9 cellular contexts compared by ENCODE assay signal in genomic region chr1:228236744-228237143, GRCh38. TPM values are rescaled to one million over a fixed set of nuclear protein-coding genes. Genes with fewer than 3 reads are reported as not detected.
DNase-seq lines count a peak whose midpoint lies in the region; ATAC-seq and TF ChIP-seq lines count a peak whose summit lies in the region.
"Had no signal": no experiment of that assay in that cellular context is flagged by ENCODE, and none has a peak within 500 bp of the region (broad histone marks: within the 10 kb centered on the region; RNA-seq: fewer than 3 reads in every experiment).

No MANE protein-coding gene starts in this region.

- peaks cover 76% of the 10 kb centered on the region for H3K36me3 Mint-ChIP-seq in activated naive CD4-positive, alpha-beta T cell treated with anti-CD3 and anti-CD28 coated beads for 36 hours (ENCODE audit: low read depth)

- no peaks in the 10 kb centered on the region for H3K79me2 ChIP-seq in OCI-LY7 (ENCODE audit: insufficient read depth, low read depth, low read length)

- WGBS in stomach, 5 donors, result 39 to 54% (median 50%) methylated on average over 5 of the region's 5 CpGs

- no peaks in the 10 kb centered on the region for H3K27me3 Mint-ChIP-seq in activated naive CD4-positive, alpha-beta T cell treated with anti-CD3 and anti-CD28 coated beads for 36 hours (ENCODE audit: low read depth)

- TF ChIP-seq EP300 in stomach (IDR thresholded peaks at IDR 0.05), result no peak

- CTCF ChIA-PET in activated naive CD4-positive, alpha-beta T cell treated with anti-CD3 and anti-CD28 coated beads for 36 hours (lab: Charles Lee), result interaction anchor here (0.6 to 1.4 kb wide), 2 partner anchors 12 to 161 kb away, joined by 3 to 9 read pairs; no protein-coding TSS in a partner anchor
- CTCF ChIA-PET in OCI-LY7 (lab: Charles Lee; ENCODE audit: unreplicated experiment), result no interaction called here

- TF ChIP-seq CTCF in OCI-LY7 (conservative IDR thresholded peaks at IDR 0.05; ENCODE audit: low read length), result peak; percentile 75
- TF ChIP-seq CTCF in foreskin fibroblast (IDR thresholded peaks at IDR 0.05; ENCODE audit: low read depth, low read length), result peak; percentile 33
- TF ChIP-seq CTCF in stomach (IDR thresholded peaks at IDR 0.05), result peak in 2 of 7 experiments; percentile 28 to 36

- H3K4me3 Mint-ChIP-seq in activated naive CD4-positive, alpha-beta T cell treated with anti-CD3 and anti-CD28 coated beads for 36 hours, result no peak overlapping the region

- no peak overlapping the region for H2AFZ ChIP-seq in OCI-LY7 (ENCODE audit: low read length)

- H4K20me1 ChIP-seq in OCI-LY7 (ENCODE audit: insufficient read depth, low read length), result no peaks in the 10 kb centered on the region

- peaks cover 34% of the 10 kb centered on the region for H3K9me3 Mint-ChIP-seq in activated naive CD4-positive, alpha-beta T cell treated with anti-CD3 and anti-CD28 coated beads for 36 hours

- no peak overlapping the region for H3K4me2 ChIP-seq in OCI-LY7 (ENCODE audit: low read length)

- H3K4me3 ChIP-seq in OCI-LY7 (ENCODE audit: low read depth, low read length, poor library complexity, severe bottlenecking) (no peak overlapping the region), foreskin fibroblast (ENCODE audit: low read depth in 1 of 2, low read length in 2 of 2) (no peak overlapping the region), stomach (no peak overlapping the region)

- no peaks in the 10 kb centered on the region for H3K4me1 ChIP-seq in OCI-LY7 (ENCODE audit: insufficient read depth, low read length, poor library complexity, severe bottlenecking)
- H3K4me1 ChIP-seq in stomach, result no peaks in the 10 kb centered on the region

- H3K9me3 ChIP-seq in OCI-LY7 (ENCODE audit: low read length) (peaks cover 28% of the 10 kb centered on the region; the same call in 1 of the 2 replicates), stomach (peaks cover 1 to 25% (median 6%) of the 10 kb centered on the region in 4 donors)

- no peaks in the 10 kb centered on the region for H3K9me2 ChIP-seq in OCI-LY7 (ENCODE audit: insufficient read depth, low read length)

- H3K36me3 ChIP-seq in OCI-LY7 (ENCODE audit: insufficient read depth, low read length) (peaks cover 80% of the 10 kb centered on the region), stomach (peaks cover 0 to 43% (median 9%) of the 10 kb centered on the region in 4 donors)

- no peak overlapping the region for H3K27ac Mint-ChIP-seq in activated naive CD4-positive, alpha-beta T cell treated with anti-CD3 and anti-CD28 coated beads for 36 hours
- H3K27ac Mint-ChIP-seq: activated naive CD4-positive, alpha-beta T cell treated with anti-CD3 and anti-CD28 coated beads, Interleukin-2, amount 50 U/mL, for 72 hours had no signal

- intact Hi-C loops in activated naive CD4-positive, alpha-beta T cell treated with anti-CD3 and anti-CD28 coated beads for 36 hours (cut with micrococcal nuclease), result no loop called here
- intact Hi-C loops in OCI-LY7 (cut with micrococcal nuclease; ENCODE audit: unreplicated experiment) (no loop called here), stomach (cut with DNase I; ENCODE audit: low total_unique reads) (no loop called here)

- no peak overlapping the region for H3K27ac ChIP-seq in OCI-LY7 (ENCODE audit: low read depth, low read length, poor library complexity, severe bottlenecking)
- H3K27ac ChIP-seq in stomach, result no peak overlapping the region

- no TSS peak for BruUV-seq in OCI-LY7 (replicated peaks; lab: Mats Ljungman, UMichigan)

- no peak for TF ChIP-seq POLR2A in stomach (IDR thresholded peaks at IDR 0.05)

- H3K27me3 ChIP-seq in stomach, result no peaks in the 10 kb centered on the region

- POLR2A ChIA-PET in OCI-LY7 (lab: Charles Lee), result no interaction called here

- no peak for ATAC-seq in HG03280 (IDR thresholded peaks at IDR 0.05; ENCODE audit: unreplicated experiment)

- DNase-seq in activated naive CD4-positive, alpha-beta T cell treated with anti-CD3 and anti-CD28 coated beads for 36 hours, result peak; percentile 48
- DNase-seq in activated naive CD4-positive, alpha-beta T cell treated with anti-CD3 and anti-CD28 coated beads, Interleukin-2, amount 50 U/mL, for 16 hours, result no peak
- DNase-seq in OCI-LY7 (ENCODE audit: low spot score) (peak; percentile 56), foreskin fibroblast (peak; percentile 35 to 65), stomach (peak; percentile 49), NCI-H1694 (lab: John Stamatoyannopoulos, UW) (no peak), NCI-H1417 treated with DMSO at 0.1 percent for 48 hours (lab: John Stamatoyannopoulos, UW) (no peak)

- H3K4me1 Mint-ChIP-seq in activated naive CD4-positive, alpha-beta T cell treated with anti-CD3 and anti-CD28 coated beads for 36 hours (ENCODE audit: low read depth), result no peaks in the 10 kb centered on the region

RNA-seq across cellular contexts. Expression of gene OBSCN, which starts 28.9 kb away (rescaled TPM):
- 10 to 100 TPM; 11.5 to 13.5 TPM for total RNA-seq in activated naive CD4-positive, alpha-beta T cell treated with anti-CD3 and anti-CD28 coated beads for 36 hours
- 29.5 and 51.1 TPM in 2 replicates for total RNA-seq in OCI-LY7 (2014; rRNA removed; shearing (Covaris generic))
- total RNA-seq in OCI-LY7 (2022) (43.7 and 45.2 TPM in 2 replicates), stomach (100 to 1,000 TPM in 1 of 5 donors, 10 to 100 TPM in 4; 24.6 to 111 (median 39.1) TPM)
- 10 to 100 TPM in 1 of 3 donors, 1 to 10 TPM in 2; 7.2 to 19.7 (median 7.7) TPM for polyA plus RNA-seq in stomach

Comparison
In these comparisons a context has a peak if more than half of its experiments do, and no peak if none do; other contexts are left out.
1. DNase-seq: peak in activated naive CD4-positive, alpha-beta T cell treated with anti-CD3 and anti-CD28 coated beads for 36 hours (single experiment), OCI-LY7 (single experiment), foreskin fibroblast (2 of 2) and stomach (single experiment); none in activated naive CD4-positive, alpha-beta T cell treated with anti-CD3 and anti-CD28 coated beads, Interleukin-2, amount 50 U/mL, for 16 hours (single experiment), NCI-H1694 (single experiment) and NCI-H1417 treated with DMSO at 0.1 percent for 48 hours (single experiment).